Comparison of ENCODE assay signal across 1 cellular context in the genomic region with DNA sequence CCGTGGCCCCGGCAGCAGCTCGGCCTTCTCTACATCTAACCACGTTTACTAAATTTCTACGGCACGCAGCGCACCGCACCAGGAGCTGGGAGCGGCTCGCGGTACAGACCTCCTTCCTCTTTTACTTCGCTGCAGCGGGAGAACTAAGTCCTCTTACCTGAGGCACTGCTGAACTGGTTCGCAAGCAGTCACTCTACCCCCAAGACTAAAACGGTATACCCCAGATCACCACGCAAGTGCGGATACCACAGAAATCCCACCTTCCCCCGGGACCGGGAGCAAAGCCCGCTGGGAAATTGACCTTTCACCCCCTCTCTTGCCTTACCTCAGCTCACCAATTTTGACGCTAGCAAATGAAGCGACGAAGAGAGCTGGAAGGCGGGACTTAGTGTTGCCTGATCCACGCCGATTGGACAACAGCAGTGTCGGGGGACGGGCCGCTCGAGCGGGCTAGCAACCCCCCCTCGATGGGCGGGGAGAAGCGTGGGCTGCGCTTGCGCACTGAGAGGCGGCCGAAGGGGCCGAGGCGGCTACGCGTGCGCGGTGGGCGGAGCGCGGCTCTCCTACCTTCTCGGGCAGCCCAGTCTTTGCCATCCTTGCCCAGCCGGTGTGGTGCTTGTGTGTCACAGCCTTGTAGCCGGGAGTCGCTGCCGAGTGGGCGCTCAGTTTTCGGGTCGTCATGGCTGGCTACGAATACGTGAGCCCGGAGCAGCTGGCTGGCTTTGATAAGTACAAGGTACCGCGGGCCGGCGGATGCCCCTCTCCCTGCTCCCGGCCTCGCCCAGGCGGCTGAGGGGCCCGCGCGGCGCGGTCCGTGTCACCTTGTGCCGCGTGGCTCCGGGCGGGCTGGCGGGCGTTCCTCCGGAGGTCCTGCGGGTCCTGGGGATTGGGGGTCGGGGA.
TF ChIP-seq lines count a peak whose summit lies in the region.

A gene with protein sequence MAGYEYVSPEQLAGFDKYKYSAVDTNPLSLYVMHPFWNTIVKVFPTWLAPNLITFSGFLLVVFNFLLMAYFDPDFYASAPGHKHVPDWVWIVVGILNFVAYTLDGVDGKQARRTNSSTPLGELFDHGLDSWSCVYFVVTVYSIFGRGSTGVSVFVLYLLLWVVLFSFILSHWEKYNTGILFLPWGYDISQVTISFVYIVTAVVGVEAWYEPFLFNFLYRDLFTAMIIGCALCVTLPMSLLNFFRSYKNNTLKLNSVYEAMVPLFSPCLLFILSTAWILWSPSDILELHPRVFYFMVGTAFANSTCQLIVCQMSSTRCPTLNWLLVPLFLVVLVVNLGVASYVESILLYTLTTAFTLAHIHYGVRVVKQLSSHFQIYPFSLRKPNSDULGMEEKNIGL (plus strand): TSS at position 590 of the 900 bp plus-strand sequence. CDS start 90 bp downstream, at position 680.

TF ChIP-seq in SK-N-SH, 30 proteins besides CTCF, POLR2A, EP300 and RAD21 (continued from another document):
- TF ChIP-seq, protein P1, sequence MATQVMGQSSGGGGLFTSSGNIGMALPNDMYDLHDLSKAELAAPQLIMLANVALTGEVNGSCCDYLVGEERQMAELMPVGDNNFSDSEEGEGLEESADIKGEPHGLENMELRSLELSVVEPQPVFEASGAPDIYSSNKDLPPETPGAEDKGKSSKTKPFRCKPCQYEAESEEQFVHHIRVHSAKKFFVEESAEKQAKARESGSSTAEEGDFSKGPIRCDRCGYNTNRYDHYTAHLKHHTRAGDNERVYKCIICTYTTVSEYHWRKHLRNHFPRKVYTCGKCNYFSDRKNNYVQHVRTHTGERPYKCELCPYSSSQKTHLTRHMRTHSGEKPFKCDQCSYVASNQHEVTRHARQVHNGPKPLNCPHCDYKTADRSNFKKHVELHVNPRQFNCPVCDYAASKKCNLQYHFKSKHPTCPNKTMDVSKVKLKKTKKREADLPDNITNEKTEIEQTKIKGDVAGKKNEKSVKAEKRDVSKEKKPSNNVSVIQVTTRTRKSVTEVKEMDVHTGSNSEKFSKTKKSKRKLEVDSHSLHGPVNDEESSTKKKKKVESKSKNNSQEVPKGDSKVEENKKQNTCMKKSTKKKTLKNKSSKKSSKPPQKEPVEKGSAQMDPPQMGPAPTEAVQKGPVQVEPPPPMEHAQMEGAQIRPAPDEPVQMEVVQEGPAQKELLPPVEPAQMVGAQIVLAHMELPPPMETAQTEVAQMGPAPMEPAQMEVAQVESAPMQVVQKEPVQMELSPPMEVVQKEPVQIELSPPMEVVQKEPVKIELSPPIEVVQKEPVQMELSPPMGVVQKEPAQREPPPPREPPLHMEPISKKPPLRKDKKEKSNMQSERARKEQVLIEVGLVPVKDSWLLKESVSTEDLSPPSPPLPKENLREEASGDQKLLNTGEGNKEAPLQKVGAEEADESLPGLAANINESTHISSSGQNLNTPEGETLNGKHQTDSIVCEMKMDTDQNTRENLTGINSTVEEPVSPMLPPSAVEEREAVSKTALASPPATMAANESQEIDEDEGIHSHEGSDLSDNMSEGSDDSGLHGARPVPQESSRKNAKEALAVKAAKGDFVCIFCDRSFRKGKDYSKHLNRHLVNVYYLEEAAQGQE (IDR thresholded peaks at IDR 0.05; ENCODE audit: low read depth, low read length), result no peak
- TF ChIP-seq FOSL2 (IDR thresholded peaks at IDR 0.05; ENCODE audit: borderline replicate concordance, low read depth) (no peak), CHD2 (IDR thresholded peaks at IDR 0.05; ENCODE audit: low read length, partially characterized antibody) (peak; percentile 95), FOXM1 (IDR thresholded peaks at IDR 0.05; ENCODE audit: low read depth) (no peak), POLR2AphosphoS5 (IDR thresholded peaks at IDR 0.05; ENCODE audit: low read depth, low read length) (peak; percentile 98), TCF12 (IDR thresholded peaks at IDR 0.05) (no peak), EZH2phosphoT487 (IDR thresholded peaks at IDR 0.05; ENCODE audit: borderline replicate concordance, low read depth) (no peak), SMC3 (IDR thresholded peaks at IDR 0.05; ENCODE audit: low read depth, low read length) (no peak), GATA2 (CRISPR knock-in tag; IDR thresholded peaks at IDR 0.05) (no peak), FOXJ3 (CRISPR knock-in tag; IDR thresholded peaks at IDR 0.05) (no peak)
- TF ChIP-seq, protein P2, sequence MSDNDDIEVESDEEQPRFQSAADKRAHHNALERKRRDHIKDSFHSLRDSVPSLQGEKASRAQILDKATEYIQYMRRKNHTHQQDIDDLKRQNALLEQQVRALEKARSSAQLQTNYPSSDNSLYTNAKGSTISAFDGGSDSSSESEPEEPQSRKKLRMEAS (IDR thresholded peaks at IDR 0.05; ENCODE audit: low read depth), result peak; percentile 67
- TF ChIP-seq, protein P3, sequence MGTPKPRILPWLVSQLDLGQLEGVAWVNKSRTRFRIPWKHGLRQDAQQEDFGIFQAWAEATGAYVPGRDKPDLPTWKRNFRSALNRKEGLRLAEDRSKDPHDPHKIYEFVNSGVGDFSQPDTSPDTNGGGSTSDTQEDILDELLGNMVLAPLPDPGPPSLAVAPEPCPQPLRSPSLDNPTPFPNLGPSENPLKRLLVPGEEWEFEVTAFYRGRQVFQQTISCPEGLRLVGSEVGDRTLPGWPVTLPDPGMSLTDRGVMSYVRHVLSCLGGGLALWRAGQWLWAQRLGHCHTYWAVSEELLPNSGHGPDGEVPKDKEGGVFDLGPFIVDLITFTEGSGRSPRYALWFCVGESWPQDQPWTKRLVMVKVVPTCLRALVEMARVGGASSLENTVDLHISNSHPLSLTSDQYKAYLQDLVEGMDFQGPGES (IDR thresholded peaks at IDR 0.05; ENCODE audit: low read depth, low read length), result peak; percentile 75
- TF ChIP-seq, protein P4, sequence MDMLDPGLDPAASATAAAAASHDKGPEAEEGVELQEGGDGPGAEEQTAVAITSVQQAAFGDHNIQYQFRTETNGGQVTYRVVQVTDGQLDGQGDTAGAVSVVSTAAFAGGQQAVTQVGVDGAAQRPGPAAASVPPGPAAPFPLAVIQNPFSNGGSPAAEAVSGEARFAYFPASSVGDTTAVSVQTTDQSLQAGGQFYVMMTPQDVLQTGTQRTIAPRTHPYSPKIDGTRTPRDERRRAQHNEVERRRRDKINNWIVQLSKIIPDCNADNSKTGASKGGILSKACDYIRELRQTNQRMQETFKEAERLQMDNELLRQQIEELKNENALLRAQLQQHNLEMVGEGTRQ (IDR thresholded peaks at IDR 0.05; ENCODE audit: borderline replicate concordance, low read depth, low read length), result no peak
